ENCODE assay signal across 24 cellular contexts in genomic region chr21:35197191-35197590, GRCh38.
A peak's percentile ranks its signal among the peaks of the same experiment; 100 is the strongest.
DNase-seq lines count a peak whose midpoint lies in the region; ATAC-seq and TF ChIP-seq lines count a peak whose summit lies in the region.
"Had no signal": no experiment of that assay in that cellular context is flagged by ENCODE, and none has a peak within 500 bp of the region (broad histone marks: within the 10 kb centered on the region; RNA-seq: fewer than 3 reads in every experiment).

No MANE protein-coding gene starts in this region.

- H3K27ac ChIP-seq in brain microvascular endothelial cell (peak overlapping the region; percentile 61), psoas muscle (peak overlapping the region; percentile 72), body of pancreas (no peak overlapping the region)

- peaks cover 3% of the 10 kb centered on the region for H3K27me3 Mint-ChIP-seq in activated T-cell treated with anti-CD3 and anti-CD28 coated beads, Interleukin-2, amount 50 U/mL, for 4 hours (ENCODE audit: low read depth)
- H3K27me3 Mint-ChIP-seq: activated B cell treated with CpG ODN at 0.5 μM for 24 hours, progenitor cell of endocrine pancreas had no signal

- 86 to 94% (median 89%) methylated on average over 4 of the region's 4 CpGs for WGBS in psoas muscle, 3 donors
- WGBS in body of pancreas, 2 donors = 88 to 89% methylated on average over 4 of the region's 4 CpGs

- H3K4me1 ChIP-seq in psoas muscle (peaks cover 27% of the 10 kb centered on the region), body of pancreas (no peaks in the 10 kb centered on the region)

- intact Hi-C loops in psoas muscle (cut with DNase I) = no loop called here
- intact Hi-C loops in body of pancreas (cut with DNase I) = no loop called here

- H3K4me1 Mint-ChIP-seq in activated T-cell treated with anti-CD3 and anti-CD28 coated beads, Interleukin-2, amount 50 U/mL, for 4 hours (ENCODE audit: low read depth) = peaks cover 7% of the 10 kb centered on the region

- no peak overlapping the region for H3K4me3 Mint-ChIP-seq in activated T-cell treated with anti-CD3 and anti-CD28 coated beads, Interleukin-2, amount 50 U/mL, for 4 hours
- H3K4me3 Mint-ChIP-seq: activated B cell treated with CpG ODN at 0.5 μM for 24 hours; activated CD4-positive, alpha-beta memory T cell treated with anti-CD3 and anti-CD28 coated beads for 36 hours; CD8-positive, alpha-beta T cell had no signal

- no peak for TF ChIP-seq CTCF in brain microvascular endothelial cell (IDR thresholded peaks at IDR 0.05; ENCODE audit: low read depth, low read length, missing control alignments)
- TF ChIP-seq CTCF in psoas muscle (IDR thresholded peaks at IDR 0.05) = no peak
- TF ChIP-seq CTCF in body of pancreas (IDR thresholded peaks at IDR 0.05) = no peak

- no peaks in the 10 kb centered on the region for H3K9me3 ChIP-seq in psoas muscle
- H3K9me3 ChIP-seq in body of pancreas = no peaks in the 10 kb centered on the region

- in situ Hi-C loops in brain microvascular endothelial cell (cut with HindIII; ENCODE audit: low pct_ligation_motif_present, low sequenced_read_pairs) = no loop called here

- peak; percentile 58 to 66 for ATAC-seq in activated T-cell treated with anti-CD3 and anti-CD28 coated beads, Interleukin-2, amount 50 U/mL, for 4 hours
- ATAC-seq in psoas muscle (no peak), body of pancreas (no peak), GM21423 (IDR thresholded peaks at IDR 0.05; ENCODE audit: unreplicated experiment) (no peak)
- ATAC-seq: CD8-positive, alpha-beta T cell had no signal

- no peak for DNase-seq in activated T-cell treated with anti-CD3 and anti-CD28 coated beads, Interleukin-2, amount 50 U/mL, for 4 hours
- DNase-seq in activated T-cell treated with anti-CD3 and anti-CD28 coated beads for 4 hours (no peak), M059J (ENCODE audit: low read depth) (peak; percentile 41), brain microvascular endothelial cell (no peak), psoas muscle (no peak), body of pancreas (no peak)
- no peak for DNase-seq in activated effector memory CD4-positive, alpha-beta T cell treated with anti-CD3 and anti-CD28 coated beads, Interleukin-2, amount 50 U/mL, for 16 hours
- DNase-seq: 8988T; activated B cell treated with CpG ODN at 0.5 μM for 24 hours; activated CD4-positive, alpha-beta memory T cell treated with anti-CD3 and anti-CD28 coated beads for 36 hours; activated CD8-positive, alpha-beta memory T cell treated with anti-CD3 and anti-CD28 coated beads, Interleukin-2, amount 50 U/mL, for 48 hours; activated gamma-delta T cell treated with Interleukin-2 at 50 U/mL for 16 hours; amniotic stem cell; caudate nucleus; CD8-positive, alpha-beta T cell; GDM1; NCI-H2029 treated with DMSO at 0.1 percent for 48 hours; NCI-H345; NCI-H748 treated with DMSO at 0.1 percent for 48 hours; stimulated activated CD4-positive, alpha-beta T cell treated with anti-CD3 and anti-CD28 coated beads, Interleukin-1b, Interleukin-23, amount 100 ng/mL, for 48 hours had no signal

- H3K4me3 ChIP-seq in brain microvascular endothelial cell (ENCODE audit: low read depth, low read length) = no peak overlapping the region
- no peak overlapping the region for H3K4me3 ChIP-seq in psoas muscle
- H3K4me3 ChIP-seq in body of pancreas = no peak overlapping the region
- H3K4me3 ChIP-seq: lung, skin epidermis had no signal

- no peak for TF ChIP-seq POLR2A in body of pancreas (IDR thresholded peaks at IDR 0.05)

- H3K36me3 ChIP-seq in brain microvascular endothelial cell (replicated peaks) (no peaks in the 10 kb centered on the region), psoas muscle (ENCODE audit: insufficient read depth in 1 of 2, low read depth in 1 of 2) (no peaks in the 10 kb centered on the region), body of pancreas (replicated peaks in 1 of 2; ENCODE audit: insufficient read depth in 1 of 2, low read depth in 2 of 2) (no peaks in the 10 kb centered on the region)

- H3K9me3 Mint-ChIP-seq in activated T-cell treated with anti-CD3 and anti-CD28 coated beads, Interleukin-2, amount 50 U/mL, for 4 hours = peaks cover 3% of the 10 kb centered on the region
- H3K9me3 Mint-ChIP-seq: CD8-positive, alpha-beta T cell had no signal

- no peaks in the 10 kb centered on the region for H3K36me3 Mint-ChIP-seq in activated T-cell treated with anti-CD3 and anti-CD28 coated beads, Interleukin-2, amount 50 U/mL, for 4 hours (ENCODE audit: insufficient read depth)
- H3K36me3 Mint-ChIP-seq: activated CD4-positive, alpha-beta memory T cell treated with anti-CD3 and anti-CD28 coated beads for 36 hours; CD8-positive, alpha-beta T cell had no signal

- H3K27me3 ChIP-seq in brain microvascular endothelial cell (replicated peaks) (no peaks in the 10 kb centered on the region), psoas muscle (ENCODE audit: insufficient read depth in 3 of 3, low read length in 2 of 3) (no peaks in the 10 kb centered on the region), body of pancreas (no peaks in the 10 kb centered on the region)

Comparison
In these comparisons a context has a peak if more than half of its experiments do, and no peak if none do; other contexts are left out.
1. ATAC-seq: peak in activated T-cell treated with anti-CD3 and anti-CD28 coated beads, Interleukin-2, amount 50 U/mL, for 4 hours (2 of 2); none in psoas muscle (0 of 4), body of pancreas (single experiment) and GM21423 (single experiment).
2. H3K27ac ChIP-seq: peak in brain microvascular endothelial cell (single experiment) and psoas muscle (single experiment); none in body of pancreas (0 of 4).